Comparison of ENCODE assay signal across 13 cellular contexts in genomic region chr10:33483124-33483794, GRCh38.
DNase-seq lines count a peak whose midpoint lies in the region; ATAC-seq and TF ChIP-seq lines count a peak whose summit lies in the region.
"Had no signal": no experiment of that assay in that cellular context is flagged by ENCODE, and none has a peak within 500 bp of the region (broad histone marks: within the 10 kb centered on the region; RNA-seq: fewer than 3 reads in every experiment).

No MANE protein-coding gene starts in this region.

- H3K4me1 ChIP-seq in A673 (ENCODE audit: insufficient read depth, low read length, poor library complexity, severe bottlenecking), result peaks cover 31% of the 10 kb centered on the region
- peaks cover 34% of the 10 kb centered on the region for H3K4me1 ChIP-seq in HUES48 (ENCODE audit: control insufficient read depth, insufficient read depth, low read length)
- peaks cover 28% of the 10 kb centered on the region for H3K4me1 ChIP-seq in ectodermal cell (ENCODE audit: control insufficient read depth, insufficient read depth, low read length)
- H3K4me1 ChIP-seq in Karpas-422 (ENCODE audit: low read length), result no peaks in the 10 kb centered on the region

- CTCF ChIA-PET in A673 (lab: Charles Lee), result no interaction called here

- no peaks in the 10 kb centered on the region for H4K20me1 ChIP-seq in Karpas-422 (ENCODE audit: insufficient read depth, low read depth, low read length)

- H3K9me3 ChIP-seq in A673 (ENCODE audit: low read depth, low read length, poor library complexity, severe bottlenecking) (no peaks in the 10 kb centered on the region), HUES48 (ENCODE audit: control insufficient read depth, insufficient read depth, low read length) (peaks cover 5% of the 10 kb centered on the region), ectodermal cell (ENCODE audit: control insufficient read depth, low read length) (no peaks in the 10 kb centered on the region), Karpas-422 (ENCODE audit: low read length) (no peaks in the 10 kb centered on the region)
- H3K9me3 ChIP-seq: tibial nerve had no signal

- H3K9me2 ChIP-seq in Karpas-422 (replicated peaks; ENCODE audit: insufficient read depth, low read length), result no peaks in the 10 kb centered on the region

- H3K9ac ChIP-seq in HUES48 (ENCODE audit: low read depth, low read length) (no peak overlapping the region; the same call in 1 of the 2 replicates), Karpas-422 (ENCODE audit: low read length) (no peak overlapping the region)

- no peak overlapping the region for H3K4me2 ChIP-seq in Karpas-422 (ENCODE audit: low read depth, low read length, poor library complexity, severe bottlenecking)

- DNase-seq in A673 (ENCODE audit: low spot score) (peak; percentile 50), NCI-H510A (lab: John Stamatoyannopoulos, UW) (peak; percentile 27), ecto neural progenitor cell (ENCODE audit: low spot score) (no peak), Karpas-422 (no peak)
- DNase-seq: erythroblast, hippocampal formation had no signal

- TF ChIP-seq CTCF in A673 (conservative IDR thresholded peaks at IDR 0.05; ENCODE audit: low read depth, low read length), result no peak

- H3K27me3 ChIP-seq in A673 (replicated peaks; ENCODE audit: insufficient read depth, low read depth, low read length, poor library complexity) (no peaks in the 10 kb centered on the region), HUES48 (ENCODE audit: control insufficient read depth, insufficient read depth, low read length) (no peaks in the 10 kb centered on the region), ectodermal cell (ENCODE audit: control insufficient read depth, insufficient read depth, low read length, poor library complexity, severe bottlenecking) (no peaks in the 10 kb centered on the region), Karpas-422 (ENCODE audit: low read length) (no peaks in the 10 kb centered on the region)
- H3K27me3 ChIP-seq: tibial nerve had no signal

- ATAC-seq in GM18505 (IDR thresholded peaks at IDR 0.05; ENCODE audit: unreplicated experiment) (no peak), HG03108 (IDR thresholded peaks at IDR 0.05; ENCODE audit: unreplicated experiment) (no peak)
- ATAC-seq: activated naive CD4-positive, alpha-beta T cell treated with anti-CD3 and anti-CD28 coated beads, Interleukin-2, amount 50 U/mL, for 72 hours; HepG2 had no signal

- H3K36me3 ChIP-seq in A673 (ENCODE audit: insufficient read depth, low read length, poor library complexity, severe bottlenecking) (no peaks in the 10 kb centered on the region), HUES48 (ENCODE audit: control insufficient read depth, insufficient read depth, low read length) (no peaks in the 10 kb centered on the region), ectodermal cell (ENCODE audit: control insufficient read depth, insufficient read depth, low read length) (no peaks in the 10 kb centered on the region), Karpas-422 (ENCODE audit: insufficient read depth, low read length) (no peaks in the 10 kb centered on the region)
- H3K36me3 ChIP-seq: tibial nerve had no signal

- no peak for TF ChIP-seq POLR2A in GM18505 (IDR thresholded peaks at IDR 0.05; ENCODE audit: borderline replicate concordance, extremely low read depth, insufficient read depth, insufficient read length)

- H3K79me2 ChIP-seq in Karpas-422 (ENCODE audit: low read length), result no peaks in the 10 kb centered on the region

- POLR2A ChIA-PET in A673 (lab: Charles Lee; ENCODE audit: low non-redundant PET), result no interaction called here

- H2AFZ ChIP-seq in Karpas-422 (ENCODE audit: low read length), result no peak overlapping the region

- BruUV-seq in A673 (replicated peaks; lab: Mats Ljungman, UMichigan), result no TSS peak

- H3K4me3 ChIP-seq in A673 (ENCODE audit: low read depth, low read length, poor library complexity, severe bottlenecking) (no peak overlapping the region), HUES48 (ENCODE audit: low read depth, low read length) (0 out of 2 replicates have a peak overlapping the region, but pooled peaks have one; percentile 18), ectodermal cell (ENCODE audit: insufficient read depth, low read depth, low read length) (no peak overlapping the region), Karpas-422 (ENCODE audit: low read length) (no peak overlapping the region)
- H3K4me3 ChIP-seq: tibial nerve had no signal

- intact Hi-C loops in A673 (cut with micrococcal nuclease; ENCODE audit: unreplicated experiment), result no loop called here

- H3K27ac ChIP-seq in A673 (ENCODE audit: low read depth, low read length, poor library complexity, severe bottlenecking), result no peak overlapping the region
- peak overlapping the region; percentile 42 for H3K27ac ChIP-seq in HUES48 (ENCODE audit: low read depth, low read length)
- H3K27ac ChIP-seq in ectodermal cell (ENCODE audit: insufficient read depth, low read depth, low read length, poor library complexity, severe bottlenecking), result peak overlapping the region; percentile 0
- H3K27ac ChIP-seq in Karpas-422 (ENCODE audit: low read length), result no peak overlapping the region
- H3K27ac ChIP-seq: tibial nerve had no signal

- WGBS in ectodermal cell, 2 experiments, result 3 to 16% methylated on average over 4 to 5 of the region's 5 CpGs

Comparison
In these comparisons a context has a peak if more than half of its experiments do, and no peak if none do; other contexts are left out.
1. DNase-seq: peak in A673 (single experiment) and NCI-H510A (single experiment); none in ecto neural progenitor cell (single experiment) and Karpas-422 (single experiment).
2. H3K27ac ChIP-seq: peak in HUES48 (single experiment) and ectodermal cell (single experiment); none in A673 (single experiment) and Karpas-422 (single experiment).